ENCODE assay signal across 8 cellular contexts in genomic region chr12:123761841-123762714, GRCh38. TPM values are rescaled to one million over a fixed set of nuclear protein-coding genes. Genes with fewer than 3 reads are reported as not detected.
DNase-seq lines count a peak whose midpoint lies in the region; TF ChIP-seq lines count a peak whose summit lies in the region.

TSS of gene DNAH10 (plus strand) at chr12:123762301. CDS start at chr12:123762337, 36 bp downstream.

- no peak within 1 kb of the TSS for H2AK5ac ChIP-seq in H9 (ENCODE audit: insufficient read length, low read length)

- no peaks in the 10 kb centered on the region for H3K79me2 ChIP-seq in H9 (ENCODE audit: insufficient read depth, low read length)

- H3K9me3 ChIP-seq in H9 (ENCODE audit: control insufficient read depth, low read depth, low read length): no peaks in the 10 kb centered on the region

- no peak within 1 kb of the TSS for H4K5ac ChIP-seq in H9 (ENCODE audit: insufficient read length, low read depth, low read length)

- H2BK5ac ChIP-seq in H9 (ENCODE audit: insufficient read length, low read length): no peak within 1 kb of the TSS

- no peaks in the 10 kb centered on the region for H3K79me1 ChIP-seq in H9 (ENCODE audit: insufficient read depth, low read depth, low read length, poor library complexity, severe bottlenecking)

- peaks cover 12% of the 10 kb centered on the region for H3K27me3 Mint-ChIP-seq in H9 (ENCODE audit: low read depth)

- H3K4me1 ChIP-seq in H9 (ENCODE audit: insufficient read depth, low read length): no peaks in the 10 kb centered on the region

- peak; percentile 71 for TF ChIP-seq CTCF in GM10266 (IDR thresholded peaks at IDR 0.05; ENCODE audit: control insufficient read depth, insufficient read depth, low read depth, missing control alignments)
- TF ChIP-seq CTCF in H9 (conservative IDR thresholded peaks at IDR 0.05): peak; percentile 76

- H3K4me3 ChIP-seq in iPS-11a (ENCODE audit: low read depth, low read length): peak within 1 kb of the TSS; percentile 61

- no peak within 1 kb of the TSS for H3K27ac Mint-ChIP-seq in H9

- H3K56ac ChIP-seq in H9 (ENCODE audit: insufficient read length, low read depth, low read length): no peak within 1 kb of the TSS

- H3K4me3 Mint-ChIP-seq in H9: peak within 1 kb of the TSS; percentile 74 to 88

- no peak within 1 kb of the TSS for H2BK20ac ChIP-seq in H9 (ENCODE audit: low read depth, low read length, poor library complexity, severe bottlenecking)

- H3K23ac ChIP-seq in H9 (ENCODE audit: insufficient read length, low read depth, low read length): no peak within 1 kb of the TSS

- peak within 1 kb of the TSS; percentile 82 for H3K14ac ChIP-seq in H9 (ENCODE audit: insufficient read depth, low read length)

- no peak within 1 kb of the TSS for H2BK12ac ChIP-seq in H9 (ENCODE audit: insufficient read length, low read depth, low read length)

- WGBS in H9 (ENCODE audit: extremely low coverage, insufficient read length, low lambda C conversion rate): no CpG with 5 or more reads among the region's 105 CpGs

- H3K23me2 ChIP-seq in H9 (ENCODE audit: insufficient read length, low read depth, low read length, poor library complexity, severe bottlenecking): peaks cover 13% of the 10 kb centered on the region

- H4K8ac ChIP-seq in H9 (replicated peaks; ENCODE audit: insufficient read length, low read depth, low read length): no peak within 1 kb of the TSS

- no peaks in the 10 kb centered on the region for H3K27me3 ChIP-seq in H9 (ENCODE audit: insufficient read depth, low read length)

- H4K20me1 ChIP-seq in H9 (ENCODE audit: control insufficient read depth, insufficient read depth, insufficient read length): no peaks in the 10 kb centered on the region

- H3K18ac ChIP-seq in H9 (ENCODE audit: insufficient read length, low read depth, low read length): no peak within 1 kb of the TSS

- H3K4ac ChIP-seq in H9 (ENCODE audit: low read depth, low read length): no peak within 1 kb of the TSS

- H3K9ac ChIP-seq in H9 (ENCODE audit: extremely low read depth, insufficient read length, low read length): peak within 1 kb of the TSS; percentile 22

- H3K9me3 Mint-ChIP-seq in H9: no peaks in the 10 kb centered on the region

- peak within 1 kb of the TSS; percentile 52 for H2BK120ac ChIP-seq in H9 (ENCODE audit: low read depth, low read length, poor library complexity, severe bottlenecking)

- peaks cover 5 to 22% (median 12%) of the 10 kb centered on the region in 3 experiments; a peak in 6 of 7 replicates for H3K36me3 Mint-ChIP-seq in H9 (ENCODE audit: insufficient read depth in 1 of 3, low read depth in 3 of 3)

- no peak within 1 kb of the TSS for H3K27ac ChIP-seq in H9 (ENCODE audit: insufficient read length, low read depth, low read length)

- H4K91ac ChIP-seq in H9 (ENCODE audit: insufficient read length, low read depth, low read length): no peak within 1 kb of the TSS

- peak; percentile 73 for DNase-seq in GM10266 (ENCODE audit: extremely low spot score)
- peak; percentile 92 for DNase-seq in H9
- peak; percentile 77 for DNase-seq in NCI-H69 (lab: John Stamatoyannopoulos, UW)
- peak; percentile 59 for DNase-seq in activated naive CD4-positive, alpha-beta T cell treated with anti-CD3 and anti-CD28 coated beads, Interleukin-2, amount 50 U/mL, for 16 hours
- DNase-seq in stimulated activated CD4-positive, alpha-beta T cell treated with anti-CD3 and anti-CD28 coated beads, Interleukin-12 subunit alpha, Interleukin-12 subunit beta, amount 100 ng/mL, for 48 hours (ENCODE audit: low read depth in 2 of 3, low spot score in 1 of 3): peak in 2 of 3 donors; percentile 34 to 38
- DNase-seq in OCI-M1 (lab: John Stamatoyannopoulos, UW): no peak
- no peak for DNase-seq in 8988T

- peak within 1 kb of the TSS; percentile 77 for H3K4me2 ChIP-seq in H9 (ENCODE audit: insufficient read depth, insufficient read length, low read length)

- H3T11ph ChIP-seq in H9 (ENCODE audit: low read length): no peak within 1 kb of the TSS

- peak within 1 kb of the TSS; percentile 27 for H2AFZ ChIP-seq in H9 (ENCODE audit: low read length)

- no peak within 1 kb of the TSS for H2BK15ac ChIP-seq in H9 (ENCODE audit: low read depth, low read length)

- peaks cover 8 to 9% of the 10 kb centered on the region in 2 experiments for H3K4me1 Mint-ChIP-seq in H9

RNA-seq across cellular contexts. Expression of gene DNAH10, which starts in this region (rescaled TPM):
- total RNA-seq in H9 (2021): 0.17 and 0.22 TPM in 2 replicates

Comparison
In these comparisons a context has a peak if more than half of its experiments do, and no peak if none do; other contexts are left out.
1. Peak in DNase-seq, H3K9ac ChIP-seq and H3K4me2 ChIP-seq in H9; RNA of the gene not detected or under 1 TPM.
2. DNase-seq: peak in GM10266 (single experiment), NCI-H69 (single experiment), activated naive CD4-positive, alpha-beta T cell treated with anti-CD3 and anti-CD28 coated beads, Interleukin-2, amount 50 U/mL, for 16 hours (single experiment) and stimulated activated CD4-positive, alpha-beta T cell treated with anti-CD3 and anti-CD28 coated beads, Interleukin-12 subunit alpha, Interleukin-12 subunit beta, amount 100 ng/mL, for 48 hours (2 of 3); none in OCI-M1 (single experiment) and 8988T (single experiment).